Comparison of ENCODE assay signal across 8 cellular contexts in genomic region chr20:35953411-35954199, GRCh38. TPM values are rescaled to one million over a fixed set of nuclear protein-coding genes. Genes with fewer than 3 reads are reported as not detected.
DNase-seq lines count a peak whose midpoint lies in the region; ATAC-seq and TF ChIP-seq lines count a peak whose summit lies in the region.

No MANE protein-coding gene starts in this region.

- CTCF ChIA-PET in HEK293 (lab: Yijun Ruan, JAX): interaction anchor here (0.5 to 3.9 kb wide), 39 partner anchors 8 to 761 kb away, joined by 3 to 46 read pairs (median 4); partner anchors contain the start of genes AAR2 and CNBD2
- CTCF ChIA-PET in activated CD8-positive, alpha-beta T cell treated with anti-CD3 and anti-CD28 coated beads for 36 hours (lab: Charles Lee): interaction anchor here (0.7 to 3.8 kb wide), 40 partner anchors 7 to 620 kb away, joined by 3 to 42 read pairs (median 4); partner anchors contain the start of genes CEP250, CNBD2, CPNE1 and NFS1

- TF ChIP-seq CTCF in HEK293 (tag by site-specific recombination; IDR thresholded peaks at IDR 0.05): no peak
- TF ChIP-seq CTCF in activated CD8-positive, alpha-beta T cell treated with anti-CD3 and anti-CD28 coated beads for 36 hours (IDR thresholded peaks at IDR 0.05): no peak

- peak overlapping the region; percentile 96 to 100 for H3K9ac ChIP-seq in duodenal mucosa (ENCODE audit: low read depth in 1 of 2, low read length in 2 of 2)

- intact Hi-C loops in activated CD8-positive, alpha-beta T cell treated with anti-CD3 and anti-CD28 coated beads for 36 hours (cut with micrococcal nuclease): loop anchor here (10.0 kb wide), 1 partner anchor 339 kb away; the partner anchor contains the start of gene SPAG4

- peak overlapping the region; percentile 100 for H3K27ac Mint-ChIP-seq in activated CD8-positive, alpha-beta T cell treated with anti-CD3 and anti-CD28 coated beads for 36 hours
- peak overlapping the region; percentile 95 for H3K27ac Mint-ChIP-seq in memory B cell

- H3K27ac ChIP-seq in HEK293 (ENCODE audit: extremely low read depth, low read depth, low read length) (peak overlapping the region; percentile 89), duodenal mucosa (ENCODE audit: low read depth, low read length) (peak overlapping the region; percentile 99)

- H3K27me3 ChIP-seq in duodenal mucosa (ENCODE audit: control insufficient read depth in 1 of 2, insufficient read depth in 2 of 2, low read length in 2 of 2): no peaks in the 10 kb centered on the region

- H3K9me3 Mint-ChIP-seq in activated CD8-positive, alpha-beta T cell treated with anti-CD3 and anti-CD28 coated beads for 36 hours: peaks cover 2% of the 10 kb centered on the region
- H3K9me3 Mint-ChIP-seq in memory B cell: no peaks in the 10 kb centered on the region

- H3K9me3 ChIP-seq in HEK293 (ENCODE audit: control insufficient read depth, insufficient read depth, low read depth, low read length): no peaks in the 10 kb centered on the region
- no peaks in the 10 kb centered on the region for H3K9me3 ChIP-seq in duodenal mucosa (ENCODE audit: control insufficient read depth in 1 of 2, low read length in 2 of 2)

- H3K36me3 ChIP-seq in HEK293 (ENCODE audit: control insufficient read depth in 2 of 2, insufficient read depth in 1 of 2, low read length in 2 of 2) (peaks cover 0 to 20% of the 10 kb centered on the region in 2 experiments; a peak in 2 of 3 replicates), duodenal mucosa (ENCODE audit: control insufficient read depth in 1 of 2, insufficient read depth in 2 of 2, low read length in 2 of 2) (peaks cover 0 to 10% of the 10 kb centered on the region in 2 donors)

- H3K36me3 Mint-ChIP-seq in activated CD8-positive, alpha-beta T cell treated with anti-CD3 and anti-CD28 coated beads for 36 hours (ENCODE audit: low read depth): peaks cover 12% of the 10 kb centered on the region
- peaks cover 2% of the 10 kb centered on the region for H3K36me3 Mint-ChIP-seq in memory B cell

- H3K4me3 ChIP-seq in GM08714 (ENCODE audit: low read length) (peak overlapping the region; percentile 98), HEK293 (ENCODE audit: low read depth, low read length) (peak overlapping the region; percentile 77), duodenal mucosa (ENCODE audit: low read depth in 1 of 2, low read length in 2 of 2) (peak overlapping the region; percentile 78 to 87)

- H3K4me1 ChIP-seq in HEK293 (ENCODE audit: control insufficient read depth, insufficient read depth, low read length): no peaks in the 10 kb centered on the region
- H3K4me1 ChIP-seq in duodenal mucosa (ENCODE audit: control insufficient read depth in 1 of 2, insufficient read depth in 2 of 2, low read length in 2 of 2): peaks cover 19% of the 10 kb centered on the region in 2 donors

- H3K4me3 Mint-ChIP-seq in activated CD8-positive, alpha-beta T cell treated with anti-CD3 and anti-CD28 coated beads for 36 hours: peak overlapping the region; percentile 98
- H3K4me3 Mint-ChIP-seq in memory B cell: peak overlapping the region; percentile 99

- POLR2A ChIA-PET in HEK293 (lab: Yijun Ruan, JAX): interaction anchor here (0.6 to 3.0 kb wide), 23 partner anchors 9 to 499 kb away, joined by 3 to 47 read pairs (median 4); partner anchors contain the start of genes AAR2, CEP250, CNBD2 and CPNE1
- POLR2A ChIA-PET in activated CD8-positive, alpha-beta T cell treated with anti-CD3 and anti-CD28 coated beads for 36 hours (lab: Charles Lee): interaction anchor here (0.5 to 3.8 kb wide), 32 partner anchors 9 to 820 kb away, joined by 3 to 19 read pairs (median 4); partner anchors contain the start of genes CNBD2, CPNE1, DSN1 and ERGIC3

- no peaks in the 10 kb centered on the region for H3K27me3 Mint-ChIP-seq in activated CD8-positive, alpha-beta T cell treated with anti-CD3 and anti-CD28 coated beads for 36 hours
- H3K27me3 Mint-ChIP-seq in memory B cell: no peaks in the 10 kb centered on the region

- peaks cover 16% of the 10 kb centered on the region for H3K4me1 Mint-ChIP-seq in activated CD8-positive, alpha-beta T cell treated with anti-CD3 and anti-CD28 coated beads for 36 hours (ENCODE audit: low read depth)
- H3K4me1 Mint-ChIP-seq in memory B cell: peaks cover 6% of the 10 kb centered on the region

- ATAC-seq in activated CD8-positive, alpha-beta T cell treated with anti-CD3 and anti-CD28 coated beads for 36 hours: peak; percentile 13
- peak; percentile 31 for ATAC-seq in memory B cell (ENCODE audit: low read depth)

- DNase-seq in NCI-H1092 (lab: John Stamatoyannopoulos, UW): peak; percentile 42
- peak; percentile 72 for DNase-seq in activated CD8-positive, alpha-beta T cell treated with anti-CD3 and anti-CD28 coated beads for 36 hours
- peak; percentile 1 to 73 for DNase-seq in memory B cell (ENCODE audit: low spot score in 2 of 2)
- peak; percentile 29 to 37 for DNase-seq in stimulated activated CD8-positive, alpha-beta memory T cell treated with anti-CD3 and anti-CD28 coated beads, Interleukin-15, amount 100 ng/mL, for 4 hours (ENCODE audit: low read depth in 2 of 2)
- no peak for DNase-seq in NCI-H1694 (lab: John Stamatoyannopoulos, UW)

TF ChIP-seq in HEK293, 187 proteins besides CTCF, POLR2A, EP300 and RAD21 (continues in another document):
- TF ChIP-seq ZNF529 (tag by site-specific recombination; IDR thresholded peaks at IDR 0.05; ENCODE audit: insufficient replicate concordance) (no peak), ZNF785 (tag by site-specific recombination; IDR thresholded peaks at IDR 0.05) (no peak), ZNF664 (tag by site-specific recombination; IDR thresholded peaks at IDR 0.05) (no peak), ZNF24 (tag by site-specific recombination; IDR thresholded peaks at IDR 0.05) (no peak), ZNF600 (tag by site-specific recombination; IDR thresholded peaks at IDR 0.05) (peak; percentile 75; the same call in 1 of the 2 replicates), ZNF423 (tag by site-specific recombination; IDR thresholded peaks at IDR 0.05) (no peak), GLI4 (tag by site-specific recombination; IDR thresholded peaks at IDR 0.05) (no peak), ZNF623 (tag by site-specific recombination; IDR thresholded peaks at IDR 0.05) (no peak), HOXA7 (CRISPR knock-in tag; IDR thresholded peaks at IDR 0.05; ENCODE audit: borderline replicate concordance) (no peak), ZBTB20 (tag by site-specific recombination; IDR thresholded peaks at IDR 0.05) (peak; percentile 16; the same call in 1 of the 2 replicates), ZNF138 (tag by site-specific recombination; IDR thresholded peaks at IDR 0.05; ENCODE audit: borderline replicate concordance) (no peak), ZBTB1 (tag by site-specific recombination; IDR thresholded peaks at IDR 0.05) (no peak), ZNF2 (tag by site-specific recombination; IDR thresholded peaks at IDR 0.05) (peak; percentile 37; the same call in 1 of the 2 replicates), KLF7 (tag by site-specific recombination; IDR thresholded peaks at IDR 0.05; ENCODE audit: borderline replicate concordance) (no peak), ZFP37 (tag by site-specific recombination; IDR thresholded peaks at IDR 0.05) (peak; percentile 47), ZNF837 (tag by site-specific recombination; IDR thresholded peaks at IDR 0.05) (0 out of 2 replicates have a peak, but pooled peaks have one; percentile 55), ZNF37A (tag by site-specific recombination; IDR thresholded peaks at IDR 0.05) (no peak), ZBTB17 (tag by site-specific recombination; IDR thresholded peaks at IDR 0.05) (peak; percentile 48)
- TF ChIP-seq, protein P1, sequence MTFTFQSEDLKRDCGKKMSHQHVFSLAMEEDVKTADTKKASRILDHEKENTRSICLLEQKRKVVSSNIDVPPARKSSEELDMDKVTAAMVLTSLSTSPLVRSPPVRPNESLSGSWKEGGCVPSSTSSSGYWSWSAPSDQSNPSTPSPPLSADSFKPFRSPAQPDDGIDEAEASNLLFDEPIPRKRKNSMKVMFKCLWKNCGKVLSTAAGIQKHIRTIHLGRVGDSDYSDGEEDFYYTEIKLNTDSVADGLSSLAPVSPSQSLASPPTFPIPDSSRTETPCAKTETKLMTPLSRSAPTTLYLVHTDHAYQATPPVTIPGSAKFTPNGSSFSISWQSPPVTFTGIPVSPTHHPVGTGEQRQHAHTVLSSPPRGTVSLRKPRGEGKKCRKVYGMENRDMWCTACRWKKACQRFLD (tag by site-specific recombination; IDR thresholded peaks at IDR 0.05): no peak
- TF ChIP-seq, protein P2, sequence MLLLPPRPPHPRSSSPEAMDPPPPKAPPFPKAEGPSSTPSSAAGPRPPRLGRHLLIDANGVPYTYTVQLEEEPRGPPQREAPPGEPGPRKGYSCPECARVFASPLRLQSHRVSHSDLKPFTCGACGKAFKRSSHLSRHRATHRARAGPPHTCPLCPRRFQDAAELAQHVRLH (tag by site-specific recombination; IDR thresholded peaks at IDR 0.05): no peak
- TF ChIP-seq, protein P3, sequence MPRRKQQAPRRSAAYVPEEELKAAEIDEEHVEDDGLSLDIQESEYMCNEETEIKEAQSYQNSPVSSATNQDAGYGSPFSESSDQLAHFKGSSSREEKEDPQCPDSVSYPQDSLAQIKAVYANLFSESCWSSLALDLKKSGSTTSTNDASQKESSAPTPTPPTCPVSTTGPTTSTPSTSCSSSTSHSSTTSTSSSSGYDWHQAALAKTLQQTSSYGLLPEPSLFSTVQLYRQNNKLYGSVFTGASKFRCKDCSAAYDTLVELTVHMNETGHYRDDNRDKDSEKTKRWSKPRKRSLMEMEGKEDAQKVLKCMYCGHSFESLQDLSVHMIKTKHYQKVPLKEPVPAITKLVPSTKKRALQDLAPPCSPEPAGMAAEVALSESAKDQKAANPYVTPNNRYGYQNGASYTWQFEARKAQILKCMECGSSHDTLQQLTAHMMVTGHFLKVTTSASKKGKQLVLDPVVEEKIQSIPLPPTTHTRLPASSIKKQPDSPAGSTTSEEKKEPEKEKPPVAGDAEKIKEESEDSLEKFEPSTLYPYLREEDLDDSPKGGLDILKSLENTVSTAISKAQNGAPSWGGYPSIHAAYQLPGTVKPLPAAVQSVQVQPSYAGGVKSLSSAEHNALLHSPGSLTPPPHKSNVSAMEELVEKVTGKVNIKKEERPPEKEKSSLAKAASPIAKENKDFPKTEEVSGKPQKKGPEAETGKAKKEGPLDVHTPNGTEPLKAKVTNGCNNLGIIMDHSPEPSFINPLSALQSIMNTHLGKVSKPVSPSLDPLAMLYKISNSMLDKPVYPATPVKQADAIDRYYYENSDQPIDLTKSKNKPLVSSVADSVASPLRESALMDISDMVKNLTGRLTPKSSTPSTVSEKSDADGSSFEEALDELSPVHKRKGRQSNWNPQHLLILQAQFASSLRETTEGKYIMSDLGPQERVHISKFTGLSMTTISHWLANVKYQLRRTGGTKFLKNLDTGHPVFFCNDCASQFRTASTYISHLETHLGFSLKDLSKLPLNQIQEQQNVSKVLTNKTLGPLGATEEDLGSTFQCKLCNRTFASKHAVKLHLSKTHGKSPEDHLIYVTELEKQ (tag by site-specific recombination; IDR thresholded peaks at IDR 0.05; ENCODE audit: borderline replicate concordance): no peak

RNA-seq across cellular contexts. Expression of gene SCAND1, which starts 0.7 kb away (rescaled TPM):
- total RNA-seq in activated CD8-positive, alpha-beta T cell treated with anti-CD3 and anti-CD28 coated beads for 36 hours: 10 to 100 TPM; 46.4 to 49.2 TPM

RNA-seq across cellular contexts. Expression of gene CNBD2, which starts 14.8 kb away (rescaled TPM):
- 1 to 10 TPM; 4.9 to 6.1 TPM for total RNA-seq in activated CD8-positive, alpha-beta T cell treated with anti-CD3 and anti-CD28 coated beads for 36 hours
